In genomic region chr12:25459541-25459951, GRCh38 we compare ENCODE assay signal across 12 cellular contexts.
DNase-seq lines count a peak whose midpoint lies in the region; ATAC-seq and TF ChIP-seq lines count a peak whose summit lies in the region.
"Had no signal": no experiment of that assay in that cellular context is flagged by ENCODE, and none has a peak within 500 bp of the region (broad histone marks: within the 10 kb centered on the region; RNA-seq: fewer than 3 reads in every experiment).

No MANE protein-coding gene starts in this region.

- intact Hi-C loops in activated B cell treated with CpG ODN at 0.5 μM for 24 hours (cut with micrococcal nuclease), result no loop called here

- peak; percentile 80 for ATAC-seq in GM19463 (IDR thresholded peaks at IDR 0.05; ENCODE audit: unreplicated experiment)
- ATAC-seq in HG03139 (IDR thresholded peaks at IDR 0.05; ENCODE audit: unreplicated experiment), result peak; percentile 96
- peak; percentile 97 for ATAC-seq in activated B cell treated with CpG ODN at 0.5 μM for 24 hours (ENCODE audit: low read depth)

- peak overlapping the region; percentile 50 for H3K4me2 ChIP-seq in DOHH2 (ENCODE audit: low read length)

- no peaks in the 10 kb centered on the region for H3K36me3 ChIP-seq in DOHH2 (ENCODE audit: control insufficient read depth, low read length)
- H3K36me3 ChIP-seq: esophagus squamous epithelium had no signal

- CTCF ChIA-PET in activated B cell treated with CpG ODN at 0.5 μM for 24 hours (lab: Charles Lee), result no interaction called here

- H3K4me3 Mint-ChIP-seq in activated B cell treated with CpG ODN at 0.5 μM for 24 hours, result peak overlapping the region; percentile 61
- H3K4me3 Mint-ChIP-seq: natural killer cell treated with Interleukin-12 subunit alpha and Interleukin-12 subunit beta and Interleukin-15 and Interleukin-18, amount 100 ng/mL, for 72 hours had no signal

- H3K27me3 ChIP-seq in DOHH2 (ENCODE audit: control insufficient read depth, low read length), result no peaks in the 10 kb centered on the region
- H3K27me3 ChIP-seq: esophagus squamous epithelium had no signal

- no peak overlapping the region; the same call in 1 of the 2 replicates for H3K27ac ChIP-seq in DOHH2 (ENCODE audit: low read depth, low read length)
- H3K27ac ChIP-seq: esophagus squamous epithelium had no signal

- H4K20me1 ChIP-seq in DOHH2 (ENCODE audit: control insufficient read depth, insufficient read depth, low read depth, low read length), result no peaks in the 10 kb centered on the region

- peaks cover 13% of the 10 kb centered on the region for H3K4me1 Mint-ChIP-seq in activated B cell treated with CpG ODN at 0.5 μM for 24 hours

- H3K36me3 Mint-ChIP-seq in activated B cell treated with CpG ODN at 0.5 μM for 24 hours (ENCODE audit: low read depth), result no peaks in the 10 kb centered on the region
- H3K36me3 Mint-ChIP-seq: natural killer cell treated with Interleukin-12 subunit alpha and Interleukin-12 subunit beta and Interleukin-15 and Interleukin-18, amount 100 ng/mL, for 72 hours had no signal

- H3K79me2 ChIP-seq in DOHH2 (ENCODE audit: control insufficient read depth, low read length), result no peaks in the 10 kb centered on the region

- H3K9me3 Mint-ChIP-seq in activated B cell treated with CpG ODN at 0.5 μM for 24 hours, result peaks cover 5% of the 10 kb centered on the region
- H3K9me3 Mint-ChIP-seq: natural killer cell treated with Interleukin-12 subunit alpha and Interleukin-12 subunit beta and Interleukin-15 and Interleukin-18, amount 100 ng/mL, for 72 hours had no signal

- no peaks in the 10 kb centered on the region for H3K27me3 Mint-ChIP-seq in activated B cell treated with CpG ODN at 0.5 μM for 24 hours
- H3K27me3 Mint-ChIP-seq: natural killer cell treated with Interleukin-12 subunit alpha and Interleukin-12 subunit beta and Interleukin-15 and Interleukin-18, amount 100 ng/mL, for 72 hours had no signal

- DNase-seq in activated B cell treated with CpG ODN at 0.5 μM for 24 hours (peak; percentile 47), NCI-H774 (lab: John Stamatoyannopoulos, UW) (no peak), COR-L47 (lab: John Stamatoyannopoulos, UW) (no peak)
- no peak for DNase-seq in effector CD4-positive, alpha-beta T cell
- no peak for DNase-seq in activated T-cell treated with anti-CD3 and anti-CD28 coated beads, Interleukin-2, amount 50 U/mL, for 1 hour
- DNase-seq: activated naive CD4-positive, alpha-beta T cell treated with anti-CD3 and anti-CD28 coated beads, Interleukin-2, amount 50 U/mL, for 16 hours; Calu3; esophagus squamous epithelium had no signal

- no peaks in the 10 kb centered on the region for H3F3A ChIP-seq in DOHH2 (ENCODE audit: control insufficient read depth, insufficient read depth)

- TF ChIP-seq CTCF in DOHH2 (IDR thresholded peaks at IDR 0.05; ENCODE audit: low read depth, low read length, poor library complexity, severe bottlenecking) (no peak), activated B cell treated with CpG ODN at 0.5 μM for 24 hours (IDR thresholded peaks at IDR 0.05) (no peak)

- H3K9me3 ChIP-seq in DOHH2 (ENCODE audit: control insufficient read depth, insufficient read depth, low read length), result no peaks in the 10 kb centered on the region; the same call in 1 of the 2 replicates
- H3K9me3 ChIP-seq: esophagus squamous epithelium had no signal

- no peaks in the 10 kb centered on the region for H3K9me2 ChIP-seq in DOHH2 (replicated peaks; ENCODE audit: control insufficient read depth, low read length)

- H3K4me1 ChIP-seq in DOHH2 (ENCODE audit: control insufficient read depth, low read length), result peaks cover 12% of the 10 kb centered on the region

- peak overlapping the region; percentile 35 for H3K4me3 ChIP-seq in DOHH2 (ENCODE audit: low read length)
- H3K4me3 ChIP-seq: esophagus squamous epithelium had no signal

- H3K27ac Mint-ChIP-seq in activated B cell treated with CpG ODN at 0.5 μM for 24 hours, result peak overlapping the region; percentile 85

- POLR2A ChIA-PET in activated B cell treated with CpG ODN at 0.5 μM for 24 hours (lab: Charles Lee), result no interaction called here
